In genomic region chr13:70339738-70340137, GRCh38 we compare ENCODE assay signal across 11 cellular contexts.
DNase-seq lines count a peak whose midpoint lies in the region; ATAC-seq and TF ChIP-seq lines count a peak whose summit lies in the region.
"Had no signal": no experiment of that assay in that cellular context is flagged by ENCODE, and none has a peak within 500 bp of the region (broad histone marks: within the 10 kb centered on the region; RNA-seq: fewer than 3 reads in every experiment).

No MANE protein-coding gene starts in this region.

- POLR2A ChIA-PET in activated CD8-positive, alpha-beta T cell treated with anti-CD3 and anti-CD28 coated beads, Interleukin-2, amount 10 ng/mL, durations not matched to agents 7 days and 5 days (lab: Charles Lee) = no interaction called here

- H3K27me3 Mint-ChIP-seq in chondrocyte (ENCODE audit: low read depth) = peaks cover 2% of the 10 kb centered on the region
- H3K27me3 Mint-ChIP-seq in progenitor cell of endocrine pancreas = no peaks in the 10 kb centered on the region
- H3K27me3 Mint-ChIP-seq in activated CD8-positive, alpha-beta T cell treated with anti-CD3 and anti-CD28 coated beads, Interleukin-2, amount 10 ng/mL, durations not matched to agents 7 days and 5 days (ENCODE audit: low read depth) = no peaks in the 10 kb centered on the region
- H3K27me3 Mint-ChIP-seq: activated CD8-positive, alpha-beta T cell treated with anti-CD3 and anti-CD28 coated beads for 36 hours; IgD-negative memory B cell; naive B cell had no signal

- CTCF ChIA-PET in activated CD8-positive, alpha-beta T cell treated with anti-CD3 and anti-CD28 coated beads, Interleukin-2, amount 10 ng/mL, durations not matched to agents 7 days and 5 days (lab: Charles Lee) = no interaction called here

- H3K27ac Mint-ChIP-seq in chondrocyte (ENCODE audit: unreplicated experiment) (no peak overlapping the region), progenitor cell of endocrine pancreas (no peak overlapping the region)
- H3K27ac Mint-ChIP-seq in activated CD8-positive, alpha-beta T cell treated with anti-CD3 and anti-CD28 coated beads, Interleukin-2, amount 10 ng/mL, durations not matched to agents 7 days and 5 days = no peak overlapping the region
- H3K27ac Mint-ChIP-seq: activated CD8-positive, alpha-beta T cell treated with anti-CD3 and anti-CD28 coated beads for 36 hours; IgD-negative memory B cell; naive B cell had no signal

- no peaks in the 10 kb centered on the region for H3K36me3 Mint-ChIP-seq in chondrocyte (ENCODE audit: low read depth)
- no peaks in the 10 kb centered on the region for H3K36me3 Mint-ChIP-seq in progenitor cell of endocrine pancreas (ENCODE audit: insufficient read depth)
- H3K36me3 Mint-ChIP-seq in activated CD8-positive, alpha-beta T cell treated with anti-CD3 and anti-CD28 coated beads, Interleukin-2, amount 10 ng/mL, durations not matched to agents 7 days and 5 days (ENCODE audit: low read depth) = no peaks in the 10 kb centered on the region
- H3K36me3 Mint-ChIP-seq: IgD-negative memory B cell, naive B cell had no signal

- H3K4me1 Mint-ChIP-seq in chondrocyte (ENCODE audit: low read depth) (no peaks in the 10 kb centered on the region), progenitor cell of endocrine pancreas (ENCODE audit: low read depth) (no peaks in the 10 kb centered on the region)
- no peaks in the 10 kb centered on the region for H3K4me1 Mint-ChIP-seq in activated CD8-positive, alpha-beta T cell treated with anti-CD3 and anti-CD28 coated beads, Interleukin-2, amount 10 ng/mL, durations not matched to agents 7 days and 5 days (ENCODE audit: low read depth)
- H3K4me1 Mint-ChIP-seq: IgD-negative memory B cell, naive B cell had no signal

- H3K9me3 Mint-ChIP-seq in chondrocyte (ENCODE audit: low read depth) = peaks cover 9% of the 10 kb centered on the region
- H3K9me3 Mint-ChIP-seq in progenitor cell of endocrine pancreas (ENCODE audit: low read depth) = peaks cover 11% of the 10 kb centered on the region
- no peaks in the 10 kb centered on the region for H3K9me3 Mint-ChIP-seq in activated CD8-positive, alpha-beta T cell treated with anti-CD3 and anti-CD28 coated beads, Interleukin-2, amount 10 ng/mL, durations not matched to agents 7 days and 5 days (ENCODE audit: insufficient read depth)

- no peak overlapping the region for H3K4me3 Mint-ChIP-seq in chondrocyte (ENCODE audit: unreplicated experiment)
- H3K4me3 Mint-ChIP-seq in progenitor cell of endocrine pancreas (ENCODE audit: low read depth) = no peak overlapping the region
- H3K4me3 Mint-ChIP-seq in activated CD8-positive, alpha-beta T cell treated with anti-CD3 and anti-CD28 coated beads, Interleukin-2, amount 10 ng/mL, durations not matched to agents 7 days and 5 days = no peak overlapping the region
- H3K4me3 Mint-ChIP-seq: activated CD8-positive, alpha-beta T cell treated with anti-CD3 and anti-CD28 coated beads for 36 hours; IgD-negative memory B cell; naive B cell had no signal

- TF ChIP-seq CTCF in chondrocyte (IDR thresholded peaks at IDR 0.05) (peak; percentile 80), progenitor cell of endocrine pancreas (IDR thresholded peaks at IDR 0.05; ENCODE audit: unreplicated experiment) (peak; percentile 61)

- ATAC-seq in HG02610 (IDR thresholded peaks at IDR 0.05; ENCODE audit: unreplicated experiment) = no peak
- ATAC-seq in activated CD8-positive, alpha-beta T cell treated with anti-CD3 and anti-CD28 coated beads, Interleukin-2, amount 10 ng/mL, durations not matched to agents 7 days and 5 days = no peak
- ATAC-seq: activated CD8-positive, alpha-beta T cell treated with anti-CD3 and anti-CD28 coated beads for 36 hours had no signal

- no peak overlapping the region for H3K27ac ChIP-seq in substantia nigra (ENCODE audit: low read depth, low read length, poor library complexity, severe bottlenecking)

- DNase-seq in NCI-H1694 treated with DMSO at 0.1 percent for 48 hours (lab: John Stamatoyannopoulos, UW) (peak; percentile 27), NCI-H1694 (lab: John Stamatoyannopoulos, UW) (no peak), NCI-H2227 treated with DMSO at 0.1 percent for 48 hours (lab: John Stamatoyannopoulos, UW) (peak; percentile 20), chondrocyte (ENCODE audit: low spot score) (no peak), progenitor cell of endocrine pancreas (ENCODE audit: low spot score, unreplicated experiment) (no peak), substantia nigra (lab: John Stamatoyannopoulos, UW) (no peak)
- no peak for DNase-seq in activated CD8-positive, alpha-beta T cell treated with anti-CD3 and anti-CD28 coated beads, Interleukin-2, amount 10 ng/mL, durations not matched to agents 7 days and 5 days
- DNase-seq: activated CD8-positive, alpha-beta T cell treated with anti-CD3 and anti-CD28 coated beads for 36 hours; naive B cell had no signal

Comparison
In these comparisons a context has a peak if more than half of its experiments do, and no peak if none do; other contexts are left out.
1. DNase-seq: peak in NCI-H1694 treated with DMSO at 0.1 percent for 48 hours (single experiment) and NCI-H2227 treated with DMSO at 0.1 percent for 48 hours (single experiment); none in NCI-H1694 (single experiment), chondrocyte (single experiment), progenitor cell of endocrine pancreas (single experiment), substantia nigra (0 of 49) and activated CD8-positive, alpha-beta T cell treated with anti-CD3 and anti-CD28 coated beads, Interleukin-2, amount 10 ng/mL, durations not matched to agents 7 days and 5 days (single experiment).